In genomic region chr20:59207742-59208357, GRCh38 we compare ENCODE assay signal across 8 cellular contexts. TPM values are rescaled to one million over a fixed set of nuclear protein-coding genes. Genes with fewer than 3 reads are reported as not detected.
DNase-seq lines count a peak whose midpoint lies in the region; ATAC-seq, FAIRE-seq and TF ChIP-seq lines count a peak whose summit lies in the region.

No MANE protein-coding gene starts in this region.

- H3K27me3 ChIP-seq in Caco-2 (replicated peaks; ENCODE audit: control insufficient read depth, insufficient read depth, low read length), result 0 out of 2 replicates have a peak, but pooled peaks cover 1% of the 10 kb centered on the region

- CTCF ChIA-PET in Caco-2 (lab: Charles Lee), result interaction anchor here (1.1 to 2.1 kb wide), 4 partner anchors 13 to 338 kb away, joined by 3 to 10 read pairs (median 7); no protein-coding TSS in a partner anchor

- H3K36me3 Mint-ChIP-seq in Caco-2 (ENCODE audit: insufficient read depth, unreplicated experiment), result no peaks in the 10 kb centered on the region

- H3K36me3 ChIP-seq in Caco-2 (ENCODE audit: control insufficient read depth, insufficient read depth, low read length) (no peaks in the 10 kb centered on the region), kidney (ENCODE audit: control insufficient read depth in 1 of 2, insufficient read depth in 2 of 2, low read length in 2 of 2) (no peaks in the 10 kb centered on the region)

- H3K4me3 Mint-ChIP-seq in Caco-2 (ENCODE audit: unreplicated experiment), result no peak overlapping the region

- H3K9me3 ChIP-seq in Caco-2, result no peaks in the 10 kb centered on the region
- no peaks in the 10 kb centered on the region for H3K9me3 ChIP-seq in kidney (ENCODE audit: control insufficient read depth in 1 of 2, low read length in 2 of 2)

- DNase-seq in Caco-2 (peak; percentile 63 to 69), SW480 (ENCODE audit: low spot score) (peak; percentile 55), kidney (peak; percentile 58), NCI-H774 (lab: John Stamatoyannopoulos, UW) (no peak)
- DNase-seq in activated naive CD8-positive, alpha-beta T cell treated with anti-CD3 and anti-CD28 coated beads, Interleukin-2, amount 50 U/mL, for 16 hours (ENCODE audit: low read depth, low spot score), result peak; percentile 64
- peak; percentile 72 for DNase-seq in stimulated activated CD8-positive, alpha-beta memory T cell treated with anti-CD3 and anti-CD28 coated beads, Interleukin-15, amount 100 ng/mL, for 1 hour (ENCODE audit: low read depth)

- intact Hi-C loops in Caco-2 (cut with micrococcal nuclease; ENCODE audit: unreplicated experiment) (loop anchor here (5.0 kb wide), 1 partner anchor 336 kb away; no protein-coding TSS in a partner anchor), kidney (cut with DNase I) (no loop called here)

- POLR2A ChIA-PET in Caco-2 (lab: Charles Lee), result interaction anchor here (0.6 kb wide), 1 partner anchor 14 kb away, joined by 3 read pairs; no protein-coding TSS in a partner anchor

- peaks cover 34% of the 10 kb centered on the region for H3K27me3 Mint-ChIP-seq in Caco-2 (ENCODE audit: insufficient read depth, unreplicated experiment)

- no peak for FAIRE-seq in kidney (lab: Jason Lieb, UNC)

- no peaks in the 10 kb centered on the region for H3K4me1 Mint-ChIP-seq in Caco-2 (ENCODE audit: low read depth, unreplicated experiment)

- H3K9me3 Mint-ChIP-seq in Caco-2 (ENCODE audit: unreplicated experiment), result no peaks in the 10 kb centered on the region

- BruUV-seq in Caco-2 (replicated peaks; lab: Mats Ljungman, UMichigan), result no TSS peak

- no peak overlapping the region for H3K9ac ChIP-seq in kidney (ENCODE audit: low read length in 2 of 2)

- H3K4me1 ChIP-seq in Caco-2 (no peaks in the 10 kb centered on the region), kidney (ENCODE audit: control insufficient read depth in 1 of 2, insufficient read depth in 1 of 2, low read depth in 1 of 2, low read length in 2 of 2) (no peaks in the 10 kb centered on the region)

- H3K27ac Mint-ChIP-seq in Caco-2 (ENCODE audit: unreplicated experiment), result no peak overlapping the region

- H3K4me3 ChIP-seq in Caco-2 (ENCODE audit: low read depth, low read length) (no peak overlapping the region), kidney (ENCODE audit: low read length in 2 of 2) (no peak overlapping the region)

- peak; percentile 51 for ATAC-seq in HG02870 (IDR thresholded peaks at IDR 0.05; ENCODE audit: unreplicated experiment)
- ATAC-seq in GM21526 (IDR thresholded peaks at IDR 0.05; ENCODE audit: low FRiP score, unreplicated experiment), result no peak

- peak; percentile 58 to 65 for TF ChIP-seq CTCF in Caco-2 (IDR thresholded peaks at IDR 0.05; ENCODE audit: insufficient read depth in 1 of 2, low read depth in 1 of 2, low read length in 1 of 2, severe bottlenecking in 1 of 2, unreplicated experiment in 1 of 2)
- no peak for TF ChIP-seq CTCF in kidney (IDR thresholded peaks at IDR 0.05; ENCODE audit: borderline replicate concordance, extremely low read depth, insufficient read depth)

- H3K27ac ChIP-seq in kidney (ENCODE audit: low read depth in 2 of 2, low read length in 2 of 2), result no peak overlapping the region

RNA-seq across cellular contexts. Expression of gene ZNF831, which starts 44.2 kb away (rescaled TPM):
- total RNA-seq in Caco-2 (2022) (not detected in 2 replicates), kidney (1.9 TPM)
- polyA plus RNA-seq in kidney (ENCODE audit: insufficient read depth, low read depth, low replicate concordance), result 0.04 TPM
